ENCODE assay signal across 17 cellular contexts in the genomic region with DNA sequence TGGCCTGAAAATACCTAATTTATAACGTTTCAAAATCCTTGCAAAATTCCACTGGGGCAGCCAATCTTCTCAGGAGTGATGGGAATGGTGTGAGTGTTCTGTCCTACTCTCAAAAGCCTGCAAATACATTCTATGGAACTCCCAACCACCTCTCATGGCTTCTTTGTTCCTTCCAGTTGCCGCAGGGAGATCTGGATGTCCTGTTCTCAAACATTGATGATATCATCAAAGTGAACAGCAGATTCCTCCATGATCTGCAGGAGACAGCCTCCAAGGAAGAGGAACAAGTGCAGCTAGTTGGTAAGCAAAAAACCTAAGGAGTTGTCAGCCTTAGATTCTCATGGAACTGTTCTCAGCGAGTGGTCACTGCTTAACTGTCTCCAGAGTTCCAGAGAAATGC. TPM values are rescaled to one million over a fixed set of nuclear protein-coding genes. Genes with fewer than 3 reads are reported as not detected.
DNase-seq lines count a peak whose midpoint lies in the region; ATAC-seq and TF ChIP-seq lines count a peak whose summit lies in the region.
"Had no signal": no experiment of that assay in that cellular context is flagged by ENCODE, and none has a peak within 500 bp of the region (broad histone marks: within the 10 kb centered on the region; RNA-seq: fewer than 3 reads in every experiment).

No MANE protein-coding gene starts in this region.

- H2AFZ ChIP-seq in Karpas-422 (ENCODE audit: low read length) (no peak overlapping the region), trophoblast cell (ENCODE audit: insufficient read depth, low read length, poor library complexity) (no peak overlapping the region)
- H2AFZ ChIP-seq: GM23248 had no signal

- no peak overlapping the region for H3K18ac ChIP-seq in trophoblast cell (ENCODE audit: low read length)

- H3K27me3 ChIP-seq in Caco-2 (replicated peaks; ENCODE audit: control insufficient read depth, insufficient read depth, low read length) (no peaks in the 10 kb centered on the region), Karpas-422 (ENCODE audit: low read length) (no peaks in the 10 kb centered on the region), trophoblast cell (ENCODE audit: insufficient read depth, low read length) (no peaks in the 10 kb centered on the region), MG63 (no peaks in the 10 kb centered on the region)
- H3K27me3 ChIP-seq: BE2C had no signal

- H3K79me2 ChIP-seq in Karpas-422 (ENCODE audit: low read length), result peaks cover 16% of the 10 kb centered on the region
- no peaks in the 10 kb centered on the region for H3K79me2 ChIP-seq in trophoblast cell (ENCODE audit: control insufficient read depth, insufficient read depth, low read length, poor library complexity)

- no peak overlapping the region for H3K4ac ChIP-seq in trophoblast cell (ENCODE audit: low read depth, low read length)

- no peak overlapping the region for H2BK12ac ChIP-seq in trophoblast cell (ENCODE audit: low read length)

- H3K27me3 Mint-ChIP-seq in Caco-2 (ENCODE audit: insufficient read depth, unreplicated experiment), result no peaks in the 10 kb centered on the region
- H3K27me3 Mint-ChIP-seq: CD4-positive, alpha-beta T cell had no signal

- H3K36me3 Mint-ChIP-seq in Caco-2 (ENCODE audit: insufficient read depth, unreplicated experiment), result no peaks in the 10 kb centered on the region
- H3K36me3 Mint-ChIP-seq: IgD-negative memory B cell had no signal

- CTCF ChIA-PET in Caco-2 (lab: Charles Lee), result interaction anchor here (1.1 kb wide), 1 partner anchor 18 kb away, joined by 3 read pairs; no protein-coding TSS in a partner anchor

- H3K4me2 ChIP-seq in Karpas-422 (ENCODE audit: low read depth, low read length, poor library complexity, severe bottlenecking), result no peak overlapping the region
- H3K4me2 ChIP-seq in trophoblast cell (ENCODE audit: low read length), result no peak overlapping the region

- peaks cover 4% of the 10 kb centered on the region for H3K79me1 ChIP-seq in trophoblast cell (ENCODE audit: low read length)

- no peak overlapping the region for H3K4me3 Mint-ChIP-seq in Caco-2 (ENCODE audit: unreplicated experiment)
- H3K4me3 Mint-ChIP-seq: CD4-positive, alpha-beta T cell had no signal

- H3K9ac ChIP-seq in Karpas-422 (ENCODE audit: low read length) (peak overlapping the region; percentile 33; the same call in 1 of the 2 replicates), trophoblast cell (ENCODE audit: low read length) (no peak overlapping the region)
- H3K9ac ChIP-seq: GM23248 had no signal

- no peak overlapping the region for H2BK120ac ChIP-seq in trophoblast cell (ENCODE audit: insufficient read depth, low read length, poor library complexity)

- H3K27ac ChIP-seq in Karpas-422 (ENCODE audit: low read length), result peak overlapping the region; percentile 67
- peak overlapping the region; percentile 23 for H3K27ac ChIP-seq in trophoblast cell (ENCODE audit: low read depth, low read length)
- H3K27ac ChIP-seq: GM23248 had no signal

- no peak for DNase-seq in Caco-2
- no peak for DNase-seq in Karpas-422
- no peak for DNase-seq in trophoblast cell
- DNase-seq in G401 (ENCODE audit: low spot score), result no peak
- DNase-seq in MG63, result no peak
- DNase-seq in NCI-H2227 treated with DMSO at 0.1 percent for 48 hours (lab: John Stamatoyannopoulos, UW), result no peak
- DNase-seq: ACHN; BE2C; CD4-positive, alpha-beta T cell; DMS153; DMS79; GM23248; HCEC 1CT; KG1 had no signal

- no peak for TF ChIP-seq CTCF in Caco-2 (IDR thresholded peaks at IDR 0.05; ENCODE audit: insufficient read depth in 1 of 2, low read depth in 1 of 2, low read length in 1 of 2, severe bottlenecking in 1 of 2, unreplicated experiment in 1 of 2)

- no peaks in the 10 kb centered on the region for H3K9me3 Mint-ChIP-seq in Caco-2 (ENCODE audit: unreplicated experiment)
- H3K9me3 Mint-ChIP-seq: CD4-positive, alpha-beta T cell; IgD-negative memory B cell had no signal

- no peaks in the 10 kb centered on the region for H4K20me1 ChIP-seq in Karpas-422 (ENCODE audit: insufficient read depth, low read depth, low read length)

- no peak overlapping the region for H4K8ac ChIP-seq in trophoblast cell (ENCODE audit: low read depth, low read length)

- no peak overlapping the region for H3K23ac ChIP-seq in trophoblast cell (ENCODE audit: low read length)

- H3K9me3 ChIP-seq in Caco-2 (no peaks in the 10 kb centered on the region), Karpas-422 (ENCODE audit: low read length) (no peaks in the 10 kb centered on the region), trophoblast cell (ENCODE audit: insufficient read depth, low read depth, low read length) (no peaks in the 10 kb centered on the region), MG63 (no peaks in the 10 kb centered on the region)
- H3K9me3 ChIP-seq: BE2C had no signal

- H2BK5ac ChIP-seq in trophoblast cell (ENCODE audit: low read depth, low read length, poor library complexity), result no peak overlapping the region

- H3K4me1 Mint-ChIP-seq in Caco-2 (ENCODE audit: low read depth, unreplicated experiment), result peaks cover 29% of the 10 kb centered on the region

- H3K4me3 ChIP-seq in Caco-2 (ENCODE audit: low read depth, low read length) (no peak overlapping the region), Karpas-422 (ENCODE audit: low read length) (no peak overlapping the region), trophoblast cell (ENCODE audit: low read depth, low read length) (no peak overlapping the region), MG63 (no peak overlapping the region)
- H3K4me3 ChIP-seq: GM23248 had no signal

- WGBS in trophoblast cell (ENCODE audit: extremely low coverage, insufficient coverage, insufficient read length), result no CpG with 5 or more reads among the region's 3 CpGs

- no TSS peak for BruUV-seq in Caco-2 (replicated peaks; lab: Mats Ljungman, UMichigan)

- in situ Hi-C loops in G401 (cut with HindIII; ENCODE audit: low sequenced_read_pairs), result no loop called here

- H4K12ac ChIP-seq in trophoblast cell (ENCODE audit: low read depth, low read length), result no peak overlapping the region

- H3K27ac Mint-ChIP-seq in Caco-2 (ENCODE audit: unreplicated experiment), result peak overlapping the region; percentile 28
- H3K27ac Mint-ChIP-seq: CD4-positive, alpha-beta T cell had no signal

- no peak for ATAC-seq in HG02970 (IDR thresholded peaks at IDR 0.05; ENCODE audit: low FRiP score, unreplicated experiment)
- ATAC-seq: HepG2 had no signal

- H3K9me2 ChIP-seq in Karpas-422 (replicated peaks; ENCODE audit: insufficient read depth, low read length), result no peaks in the 10 kb centered on the region

- H4K91ac ChIP-seq in trophoblast cell (ENCODE audit: low read depth, low read length), result no peak overlapping the region

- no peak overlapping the region for H2AK5ac ChIP-seq in trophoblast cell (ENCODE audit: low read length)

- intact Hi-C loops in Caco-2 (cut with micrococcal nuclease; ENCODE audit: unreplicated experiment), result no loop called here

- H3K14ac ChIP-seq in trophoblast cell (ENCODE audit: low read length), result no peak overlapping the region

- H3K4me1 ChIP-seq in Caco-2 (peaks cover 32% of the 10 kb centered on the region), Karpas-422 (ENCODE audit: low read length) (peaks cover 67% of the 10 kb centered on the region), trophoblast cell (ENCODE audit: control insufficient read depth in 1 of 2, insufficient read depth in 2 of 2, low read length in 2 of 2) (peaks cover under 1 to 3% of the 10 kb centered on the region in 2 experiments)
- H3K4me1 ChIP-seq: BE2C had no signal

- H3K36me3 ChIP-seq in Caco-2 (ENCODE audit: control insufficient read depth, insufficient read depth, low read length), result no peaks in the 10 kb centered on the region
- H3K36me3 ChIP-seq in Karpas-422 (ENCODE audit: insufficient read depth, low read length), result peaks cover 18% of the 10 kb centered on the region
- H3K36me3 ChIP-seq in trophoblast cell (ENCODE audit: control insufficient read depth in 1 of 2, insufficient read depth in 2 of 2, low read length in 2 of 2), result no peaks in the 10 kb centered on the region
- no peaks in the 10 kb centered on the region for H3K36me3 ChIP-seq in MG63
- H3K36me3 ChIP-seq: BE2C had no signal

- POLR2A ChIA-PET in Caco-2 (lab: Charles Lee), result no interaction called here

RNA-seq across cellular contexts. Expression of a gene that starts 19.6 kb away (rescaled TPM):
- total RNA-seq in Caco-2 (2022), result 0.70 and 0.86 TPM in 2 replicates
- 17.0 and 30.0 TPM in 2 replicates for total RNA-seq in Karpas-422 (2014; rRNA removed; shearing (Covaris generic); ENCODE audit: low replicate concordance)
- 0.89 and 0.93 TPM in 2 replicates for polyA plus RNA-seq in trophoblast cell (2013)
- not detected in 2 replicates for total RNA-seq in G401 (2014; rRNA removed; shearing (Covaris generic))
- 0.17 and 1.1 TPM in 2 replicates for total RNA-seq in MG63 (2014; rRNA removed; shearing (Covaris generic); ENCODE audit: low replicate concordance)

RNA-seq across cellular contexts. Expression of a gene that starts 49.7 kb away (rescaled TPM):
- 252 and 264 TPM in 2 replicates for total RNA-seq in Caco-2 (2022)
- total RNA-seq in Karpas-422 (2014; rRNA removed; shearing (Covaris generic); ENCODE audit: low replicate concordance), result 193 and 274 TPM in 2 replicates
- 307 TPM in 2 replicates for polyA plus RNA-seq in trophoblast cell (2013)
- 230 and 259 TPM in 2 replicates for total RNA-seq in G401 (2014; rRNA removed; shearing (Covaris generic))
- total RNA-seq in MG63 (2014; rRNA removed; shearing (Covaris generic); ENCODE audit: low replicate concordance), result 425 and 559 TPM in 2 replicates
